8 cellular contexts compared by ENCODE assay signal in genomic region chr11:66335531-66336233, GRCh38. TPM values are rescaled to one million over a fixed set of nuclear protein-coding genes. Genes with fewer than 3 reads are reported as not detected.
A peak's percentile ranks its signal among the peaks of the same experiment; 100 is the strongest.
DNase-seq lines count a peak whose midpoint lies in the region; ATAC-seq and TF ChIP-seq lines count a peak whose summit lies in the region.

No MANE protein-coding gene starts in this region.

- H3K9me2 ChIP-seq in GM23248 (ENCODE audit: insufficient read depth) = no peaks in the 10 kb centered on the region

- WGBS in GM23248 (ENCODE audit: low coverage in 1 of 2, low lambda C conversion rate in 2 of 2, missing lambda C conversion rate in 2 of 2), 2 experiments = 0 to 2% methylated on average over 32 to 33 of the region's 35 CpGs

- peaks cover 11% of the 10 kb centered on the region for H3K27me3 Mint-ChIP-seq in endothelial cell (ENCODE audit: unreplicated experiment)

- H2AFZ ChIP-seq in GM23248 = no peak overlapping the region

- no peaks in the 10 kb centered on the region for H3K9me3 Mint-ChIP-seq in endothelial cell (ENCODE audit: unreplicated experiment)

- in situ Hi-C loops in GM23248 (cut with MboI) = no loop called here

- peak; percentile 80 for DNase-seq in GM23248
- no peak for DNase-seq in RWPE2 (ENCODE audit: low spot score)
- peak; percentile 50 for DNase-seq in endothelial cell (ENCODE audit: low spot score)
- DNase-seq in NCI-H1105 (lab: John Stamatoyannopoulos, UW) = no peak

- H3K27ac ChIP-seq in GM23248 (peak overlapping the region; percentile 99), RWPE2 (ENCODE audit: poor library complexity, severe bottlenecking) (peak overlapping the region; percentile 95), mucosa of rectum (ENCODE audit: low read depth in 2 of 2, low read length in 2 of 2) (peak overlapping the region; percentile 61 to 80)

- H3K4me3 Mint-ChIP-seq in endothelial cell (ENCODE audit: unreplicated experiment) = peak overlapping the region; percentile 87

- H3K36me3 Mint-ChIP-seq in endothelial cell (ENCODE audit: low read depth, unreplicated experiment) = peaks cover 4% of the 10 kb centered on the region

- ATAC-seq in RWPE2 (ENCODE audit: low read depth) (peak; percentile 4; the same call in 1 of the 3 replicates), HG03457 (IDR thresholded peaks at IDR 0.05; ENCODE audit: unreplicated experiment) (no peak), GM19467 (IDR thresholded peaks at IDR 0.05; ENCODE audit: unreplicated experiment) (no peak), GM21367 (IDR thresholded peaks at IDR 0.05; ENCODE audit: unreplicated experiment) (no peak)

- TF ChIP-seq CTCF in RWPE2 (IDR thresholded peaks at IDR 0.05; ENCODE audit: poor library complexity, severe bottlenecking) (no peak), endothelial cell (IDR thresholded peaks at IDR 0.05; ENCODE audit: unreplicated experiment) (no peak)

- H3K36me3 ChIP-seq in GM23248 (ENCODE audit: low read depth) = no peaks in the 10 kb centered on the region; the same call in 1 of the 2 replicates
- H3K36me3 ChIP-seq in RWPE2 (ENCODE audit: low read depth) = peaks cover 54% of the 10 kb centered on the region
- peaks cover 13 to 36% of the 10 kb centered on the region in 2 donors for H3K36me3 ChIP-seq in mucosa of rectum (ENCODE audit: control insufficient read depth in 2 of 2, insufficient read depth in 2 of 2, low read length in 2 of 2)

- H3K4me3 ChIP-seq in GM23248 (peak overlapping the region; percentile 91), RWPE2 (ENCODE audit: severe bottlenecking) (peak overlapping the region; percentile 61), mucosa of rectum (ENCODE audit: low read length in 2 of 2) (peak overlapping the region; percentile 72 to 74)

- peak overlapping the region; percentile 92 for H3K4me2 ChIP-seq in GM23248 (ENCODE audit: unreplicated experiment)

- peaks cover 18% of the 10 kb centered on the region for H3F3A ChIP-seq in GM23248 (ENCODE audit: insufficient read depth)

- H3K4me1 Mint-ChIP-seq in endothelial cell (ENCODE audit: unreplicated experiment) = peaks cover 7% of the 10 kb centered on the region

- H3K79me2 ChIP-seq in GM23248 (ENCODE audit: insufficient read depth) = peaks cover 39% of the 10 kb centered on the region

- H3K9me3 ChIP-seq in GM23248 (ENCODE audit: low read depth) = no peaks in the 10 kb centered on the region
- no peaks in the 10 kb centered on the region for H3K9me3 ChIP-seq in RWPE2 (ENCODE audit: severe bottlenecking)
- no peaks in the 10 kb centered on the region for H3K9me3 ChIP-seq in mucosa of rectum (ENCODE audit: control insufficient read depth in 2 of 2, low read length in 2 of 2)

- H3K9ac ChIP-seq in GM23248 (peak overlapping the region; percentile 99), mucosa of rectum (ENCODE audit: low read depth in 1 of 2, low read length in 2 of 2) (peak overlapping the region; percentile 70 to 77)

- no peak overlapping the region for H3K27ac Mint-ChIP-seq in endothelial cell (ENCODE audit: unreplicated experiment)

- peaks cover 10% of the 10 kb centered on the region for H3K4me1 ChIP-seq in GM23248 (ENCODE audit: insufficient read depth)
- H3K4me1 ChIP-seq in RWPE2 (ENCODE audit: insufficient read depth, poor library complexity, severe bottlenecking) = peaks cover 40% of the 10 kb centered on the region
- H3K4me1 ChIP-seq in mucosa of rectum (ENCODE audit: control insufficient read depth in 2 of 2, insufficient read depth in 2 of 2, low read length in 2 of 2) = peaks cover 14 to 16% of the 10 kb centered on the region in 2 donors

- no peaks in the 10 kb centered on the region for H4K20me1 ChIP-seq in GM23248 (ENCODE audit: insufficient read depth)

- H3K27me3 ChIP-seq in GM23248 (replicated peaks; ENCODE audit: insufficient read depth) (no peaks in the 10 kb centered on the region), RWPE2 (ENCODE audit: insufficient read depth, poor library complexity, severe bottlenecking) (no peaks in the 10 kb centered on the region), mucosa of rectum (ENCODE audit: control insufficient read depth in 2 of 2, insufficient read depth in 2 of 2, low read length in 2 of 2) (no peaks in the 10 kb centered on the region)

RNA-seq across cellular contexts. Expression of gene RIN1, which starts 0.6 kb away (rescaled TPM):
- total RNA-seq in GM23248 (2014; rRNA removed; shearing (Covaris generic)) = 37.7 and 44.0 TPM in 2 replicates
- polyA plus RNA-seq in GM23248 (2016; fragmentation: Nextera tagmentation; extraction: Ambion mirVana) = 16.8 and 19.1 TPM in 2 replicates
- total RNA-seq in endothelial cell (ENCODE audit: unreplicated experiment) = 4.8 TPM

RNA-seq across cellular contexts. Expression of gene BRMS1, which starts 9.2 kb away (rescaled TPM):
- total RNA-seq in GM23248 (2014; rRNA removed; shearing (Covaris generic)) = 48.7 and 65.9 TPM in 2 replicates
- 45.9 and 46.2 TPM in 2 replicates for polyA plus RNA-seq in GM23248 (2016; fragmentation: Nextera tagmentation; extraction: Ambion mirVana)
- total RNA-seq in endothelial cell (ENCODE audit: unreplicated experiment) = 38.4 TPM

RNA-seq across cellular contexts. Expression of gene B4GAT1, which starts 11.7 kb away (rescaled TPM):
- total RNA-seq in GM23248 (2014; rRNA removed; shearing (Covaris generic)) = 32.0 and 45.3 TPM in 2 replicates
- polyA plus RNA-seq in GM23248 (2016; fragmentation: Nextera tagmentation; extraction: Ambion mirVana) = 23.9 and 26.0 TPM in 2 replicates
- 21.4 TPM for total RNA-seq in endothelial cell (ENCODE audit: unreplicated experiment)

RNA-seq across cellular contexts. Expression of gene CD248, which starts 18.8 kb away (rescaled TPM):
- total RNA-seq in GM23248 (2014; rRNA removed; shearing (Covaris generic)) = 212 and 230 TPM in 2 replicates
- 616 and 629 TPM in 2 replicates for polyA plus RNA-seq in GM23248 (2016; fragmentation: Nextera tagmentation; extraction: Ambion mirVana)
- 2.9 TPM for total RNA-seq in endothelial cell (ENCODE audit: unreplicated experiment)

RNA-seq across cellular contexts. Expression of gene SLC29A2, which starts 35.9 kb away (rescaled TPM):
- total RNA-seq in GM23248 (2014; rRNA removed; shearing (Covaris generic)) = not detected in 2 replicates
- not detected in 2 replicates for polyA plus RNA-seq in GM23248 (2016; fragmentation: Nextera tagmentation; extraction: Ambion mirVana)
- 5.7 TPM for total RNA-seq in endothelial cell (ENCODE audit: unreplicated experiment)

Comparison
In these comparisons a context has a peak if more than half of its experiments do, and no peak if none do; other contexts are left out.
1. DNase-seq: peak in GM23248 (single experiment) and endothelial cell (single experiment); none in RWPE2 (single experiment) and NCI-H1105 (single experiment).
2. Peak in every context shown above with its lines, with median percentiles within 50 percentile points of each other: H3K27ac ChIP-seq and H3K4me3 ChIP-seq.